22 cellular contexts compared by ENCODE assay signal in genomic region chr5:109223521-109223920, GRCh38.
"Had no signal": no experiment of that assay in that cellular context is flagged by ENCODE, and none has a peak within 500 bp of the region (broad histone marks: within the 10 kb centered on the region; RNA-seq: fewer than 3 reads in every experiment).

No MANE protein-coding gene starts in this region.

- H3K4me1 Mint-ChIP-seq: activated CD4-positive, alpha-beta T cell treated with anti-CD3 and anti-CD28 coated beads, Interleukin-2, amount 10 ng/mL, durations not matched to agents 7 days and 5 days; stimulated activated effector memory CD8-positive, alpha-beta T cell treated with anti-CD3 and anti-CD28 coated beads, Interleukin-12 subunit alpha, Interleukin-12 subunit beta, amount 100 ng/mL, for 72 hours; T-cell had no signal

- H3K9ac ChIP-seq: SK-N-SH had no signal

- H3K9me3 ChIP-seq: ascending aorta, breast epithelium, esophagus squamous epithelium, lower lobe of right lung, psoas muscle, SK-N-SH, testis had no signal

- H3K36me3 Mint-ChIP-seq: natural killer cell treated with Interleukin-12 subunit alpha and Interleukin-12 subunit beta and Interleukin-15 and Interleukin-18, amount 100 ng/mL, for 72 hours; stimulated activated effector memory CD8-positive, alpha-beta T cell treated with anti-CD3 and anti-CD28 coated beads, Interleukin-12 subunit alpha, Interleukin-12 subunit beta, amount 100 ng/mL, for 72 hours; T-cell had no signal

- H3K27ac ChIP-seq: ascending aorta, breast epithelium, esophagus squamous epithelium, lower lobe of right lung, psoas muscle, stomach, testis had no signal

- H3K4me3 Mint-ChIP-seq: activated CD4-positive, alpha-beta T cell treated with anti-CD3 and anti-CD28 coated beads, Interleukin-2, amount 10 ng/mL, durations not matched to agents 7 days and 5 days; natural killer cell treated with Interleukin-12 subunit alpha and Interleukin-12 subunit beta and Interleukin-15 and Interleukin-18, amount 100 ng/mL, for 72 hours; stimulated activated effector memory CD8-positive, alpha-beta T cell treated with anti-CD3 and anti-CD28 coated beads, Interleukin-12 subunit alpha, Interleukin-12 subunit beta, amount 100 ng/mL, for 72 hours; T-cell had no signal

- H3K27me3 ChIP-seq: ascending aorta, breast epithelium, esophagus squamous epithelium, stomach, testis had no signal

- H3K4me1 ChIP-seq: ascending aorta, breast epithelium, esophagus squamous epithelium, lower lobe of right lung, psoas muscle, stomach had no signal

- H3K27me3 Mint-ChIP-seq: activated CD4-positive, alpha-beta T cell treated with anti-CD3 and anti-CD28 coated beads, Interleukin-2, amount 10 ng/mL, durations not matched to agents 7 days and 5 days had no signal

- H3K9me3 Mint-ChIP-seq: natural killer cell treated with Interleukin-12 subunit alpha and Interleukin-12 subunit beta and Interleukin-15 and Interleukin-18, amount 100 ng/mL, for 72 hours; stimulated activated effector memory CD8-positive, alpha-beta T cell treated with anti-CD3 and anti-CD28 coated beads, Interleukin-12 subunit alpha, Interleukin-12 subunit beta, amount 100 ng/mL, for 72 hours; T-cell had no signal

- H3K36me3 ChIP-seq: ascending aorta, breast epithelium, esophagus squamous epithelium, lower lobe of right lung, stomach had no signal

- H3K4me3 ChIP-seq: ascending aorta, breast epithelium, esophagus squamous epithelium, lower lobe of right lung, psoas muscle, smooth muscle cell, stomach, testis had no signal

- H3K27ac Mint-ChIP-seq: activated CD4-positive, alpha-beta T cell treated with anti-CD3 and anti-CD28 coated beads, Interleukin-2, amount 10 ng/mL, durations not matched to agents 7 days and 5 days; natural killer cell treated with Interleukin-12 subunit alpha and Interleukin-12 subunit beta and Interleukin-15 and Interleukin-18, amount 100 ng/mL, for 72 hours; stimulated activated effector memory CD8-positive, alpha-beta T cell treated with anti-CD3 and anti-CD28 coated beads, Interleukin-12 subunit alpha, Interleukin-12 subunit beta, amount 100 ng/mL, for 72 hours; T-cell had no signal

- DNase-seq: activated CD4-positive, alpha-beta T cell treated with anti-CD3 and anti-CD28 coated beads, Interleukin-2, amount 10 ng/mL, durations not matched to agents 7 days and 5 days; activated CD8-positive, alpha-beta memory T cell treated with anti-CD3 and anti-CD28 coated beads, Interleukin-2, amount 50 U/mL, for 4 hours; activated effector memory CD4-positive, alpha-beta T cell treated with Interleukin-2 at 50 U/mL for 16 hours; activated naive CD4-positive, alpha-beta T cell treated with anti-CD3 and anti-CD28 coated beads, Interleukin-2, amount 50 U/mL, for 16 hours; activated T-cell treated with anti-CD3 and anti-CD28 coated beads, Interleukin-2, amount 50 U/mL, for 48 hours; cerebellar nuclear complex; effector CD8-positive, alpha-beta T cell; esophagus squamous epithelium; lower lobe of right lung; psoas muscle; SK-N-SH; stimulated activated CD4-positive, alpha-beta T cell treated with anti-CD3 and anti-CD28 coated beads, Interleukin-4, amount 100 ng/mL, for 24 hours; stomach; T-cell; T-helper 9 cell; testis had no signal

- ATAC-seq: lower lobe of right lung; psoas muscle; sciatic nerve; stimulated activated effector memory CD8-positive, alpha-beta T cell treated with anti-CD3 and anti-CD28 coated beads, Interleukin-12 subunit alpha, Interleukin-12 subunit beta, amount 100 ng/mL, for 72 hours; T-cell had no signal
